Comparison of ENCODE assay signal across 8 cellular contexts in the genomic region with DNA sequence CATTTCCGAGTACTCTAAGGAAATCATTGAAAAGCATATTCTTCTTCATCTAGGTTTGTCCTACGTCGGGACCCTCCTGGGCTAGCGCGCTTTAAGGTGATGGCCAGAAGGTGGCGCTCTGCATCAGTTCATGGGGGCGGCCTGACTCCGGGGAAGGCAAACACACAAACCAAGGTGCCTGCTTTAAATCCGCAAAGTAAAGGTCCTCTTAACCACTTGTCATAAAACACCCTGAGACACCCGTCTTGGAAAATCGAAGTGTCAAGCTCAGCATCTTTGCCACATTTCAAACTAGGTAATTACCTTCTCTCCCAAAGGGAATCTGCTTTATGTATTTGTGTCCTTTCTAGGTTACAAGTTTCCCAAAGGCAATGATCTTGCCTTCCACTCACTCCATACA. TPM values are rescaled to one million over a fixed set of nuclear protein-coding genes. Genes with fewer than 3 reads are reported as not detected.
DNase-seq lines count a peak whose midpoint lies in the region; ATAC-seq and TF ChIP-seq lines count a peak whose summit lies in the region.

No MANE protein-coding gene starts in this region.

- no peaks in the 10 kb centered on the region for H3K4me1 ChIP-seq in OCI-LY1 (ENCODE audit: insufficient read depth, low read length, severe bottlenecking)
- H3K4me1 ChIP-seq in esophagus muscularis mucosa = peaks cover 0 to 14% (median 9%) of the 10 kb centered on the region in 4 donors

- H2AFZ ChIP-seq in OCI-LY1 (ENCODE audit: low read length) = no peak overlapping the region

- H3K36me3 ChIP-seq in OCI-LY1 (ENCODE audit: insufficient read depth, low read length) (no peaks in the 10 kb centered on the region), esophagus muscularis mucosa (peaks cover 0 to 12% (median 3%) of the 10 kb centered on the region in 4 donors)

- TF ChIP-seq POLR2A in esophagus muscularis mucosa (IDR thresholded peaks at IDR 0.05; ENCODE audit: low read depth) = no peak

- H3K4me3 ChIP-seq in OCI-LY1 (ENCODE audit: low read depth, low read length, poor library complexity, severe bottlenecking) (no peak overlapping the region), esophagus muscularis mucosa (no peak overlapping the region)

- H3K27me3 Mint-ChIP-seq in nephron (ENCODE audit: low read depth) = peaks cover 14% of the 10 kb centered on the region

- H3K36me3 Mint-ChIP-seq in nephron (ENCODE audit: low read depth) = no peaks in the 10 kb centered on the region

- no peaks in the 10 kb centered on the region for H3F3A ChIP-seq in OCI-LY1 (ENCODE audit: insufficient read depth, low read length)

- no peak overlapping the region for H3K27ac Mint-ChIP-seq in nephron

- TF ChIP-seq CTCF in OCI-LY1 (IDR thresholded peaks at IDR 0.05; ENCODE audit: low read length) = peak; percentile 93
- peak; percentile 69 to 81 (median 72) for TF ChIP-seq CTCF in esophagus muscularis mucosa (IDR thresholded peaks at IDR 0.05)
- TF ChIP-seq CTCF in nephron (IDR thresholded peaks at IDR 0.05; ENCODE audit: unreplicated experiment in 3 of 3) = peak; percentile 91 to 98 (median 93)

- ATAC-seq in GM18498 (IDR thresholded peaks at IDR 0.05; ENCODE audit: unreplicated experiment) = peak; percentile 73

- intact Hi-C loops in esophagus muscularis mucosa (cut with DNase I) = loop anchor here (5.0 kb wide), 1 partner anchor 114 kb away; no protein-coding TSS in a partner anchor

- H3K27me3 ChIP-seq in OCI-LY1 (ENCODE audit: insufficient read depth, low read length) (0 out of 2 replicates have a peak, but pooled peaks cover 7% of the 10 kb centered on the region), esophagus muscularis mucosa (peaks cover 0 to 20% (median 0%) of the 10 kb centered on the region in 4 donors)

- peaks cover 16% of the 10 kb centered on the region for H3K4me1 Mint-ChIP-seq in nephron

- no peaks in the 10 kb centered on the region for H3K9me2 ChIP-seq in OCI-LY1 (ENCODE audit: low read depth, low read length)

- H3K4me3 Mint-ChIP-seq in nephron = no peak overlapping the region

- H3K9me3 ChIP-seq in OCI-LY1 (ENCODE audit: low read length) = no peaks in the 10 kb centered on the region
- H3K9me3 ChIP-seq in esophagus muscularis mucosa = no peaks in the 10 kb centered on the region

- H3K79me2 ChIP-seq in OCI-LY1 (ENCODE audit: insufficient read depth, low read length) = no peaks in the 10 kb centered on the region

- H3K4me2 ChIP-seq in OCI-LY1 (ENCODE audit: low read length) = no peak overlapping the region

- TF ChIP-seq EP300 in esophagus muscularis mucosa (IDR thresholded peaks at IDR 0.05) = no peak

- no peaks in the 10 kb centered on the region for H4K20me1 ChIP-seq in OCI-LY1 (ENCODE audit: insufficient read depth, low read length)

- DNase-seq in A172 (ENCODE audit: low spot score) (peak; percentile 58), HuH-7 (ENCODE audit: low spot score) (peak; percentile 55), activated T-cell treated with anti-CD3 and anti-CD28 coated beads for 1 hour (ENCODE audit: low read depth) (peak; percentile 71), esophagus muscularis mucosa (ENCODE audit: extremely low spot score) (peak; percentile 94)
- DNase-seq in stimulated activated naive CD4-positive, alpha-beta T cell (lab: John Stamatoyannopoulos, UW) = peak; percentile 31 to 81 (median 52)

- no peak overlapping the region for H3K27ac ChIP-seq in OCI-LY1 (ENCODE audit: low read depth, low read length, poor library complexity, severe bottlenecking)
- no peak overlapping the region for H3K27ac ChIP-seq in esophagus muscularis mucosa (replicated peaks in 1 of 4)

- 4% methylated on average over 11 of the region's 11 CpGs for WGBS in esophagus muscularis mucosa

- no peak overlapping the region for H3K9ac ChIP-seq in OCI-LY1 (ENCODE audit: low read length)

- H3K9me3 Mint-ChIP-seq in nephron = no peaks in the 10 kb centered on the region

RNA-seq across cellular contexts. Expression of a gene that starts 34.0 kb away (rescaled TPM):
- 0.65 and 0.98 TPM in 2 replicates for total RNA-seq in A172 (2014; rRNA removed; shearing (Covaris generic))
- 10 to 100 TPM; 13.3 to 20.2 (median 15.5) TPM for total RNA-seq in esophagus muscularis mucosa
